2 cellular contexts compared by ENCODE assay signal in genomic region chr14:31166271-31166561, GRCh38.
TF ChIP-seq lines count a peak whose summit lies in the region.

No MANE protein-coding gene starts in this region.

TF ChIP-seq in IMR-90, 13 proteins besides CTCF, POLR2A, EP300 and RAD21 (continued from another document):
- no peak for TF ChIP-seq ELK1 (IDR thresholded peaks at IDR 0.05; ENCODE audit: borderline replicate concordance, low read depth, low read length)
- no peak for TF ChIP-seq NFE2L2 (IDR thresholded peaks at IDR 0.05; ENCODE audit: low read depth, low read length)
- no peak for TF ChIP-seq MAFK (IDR thresholded peaks at IDR 0.05; ENCODE audit: low read depth, low read length)
- TF ChIP-seq USF2 (IDR thresholded peaks at IDR 0.05; ENCODE audit: low read depth, low read length): no peak
- no peak for TF ChIP-seq MXI1 (IDR thresholded peaks at IDR 0.05; ENCODE audit: borderline replicate concordance, low read depth, low read length)
- no peak for TF ChIP-seq MAZ (IDR thresholded peaks at IDR 0.05; ENCODE audit: borderline replicate concordance, low read depth, low read length)
- no peak for TF ChIP-seq CEBPB (IDR thresholded peaks at IDR 0.05; ENCODE audit: low read depth, low read length)
- no peak for TF ChIP-seq BHLHE40 (IDR thresholded peaks at IDR 0.05; ENCODE audit: low read depth, low read length)

TF ChIP-seq in WTC11, 78 proteins besides CTCF, POLR2A, EP300 and RAD21 (continued from another document):
- TF ChIP-seq AFF4 (CRISPR knock-in tag; IDR thresholded peaks at IDR 0.05; ENCODE audit: borderline replicate concordance): no peak
- no peak for TF ChIP-seq GTF2I (CRISPR knock-in tag; conservative IDR thresholded peaks at IDR 0.05)
- TF ChIP-seq AR (CRISPR knock-in tag; IDR thresholded peaks at IDR 0.05): no peak
- TF ChIP-seq CREM (CRISPR knock-in tag; IDR thresholded peaks at IDR 0.05): no peak
- TF ChIP-seq SOX15 (CRISPR knock-in tag; IDR thresholded peaks at IDR 0.05): no peak
TF ChIP-seq in WTC11: peak in this region for 0.
